In genomic region chr12:63150255-63151060, GRCh38 we compare ENCODE assay signal across 9 cellular contexts. TPM values are rescaled to one million over a fixed set of nuclear protein-coding genes. Genes with fewer than 3 reads are reported as not detected.
DNase-seq lines count a peak whose midpoint lies in the region; ATAC-seq and TF ChIP-seq lines count a peak whose summit lies in the region.
"Had no signal": no experiment of that assay in that cellular context is flagged by ENCODE, and none has a peak within 500 bp of the region (broad histone marks: within the 10 kb centered on the region; RNA-seq: fewer than 3 reads in every experiment).

No MANE protein-coding gene starts in this region.

- TF ChIP-seq CTCF in endodermal cell (conservative IDR thresholded peaks at IDR 0.05) (no peak), mucosa of descending colon (IDR thresholded peaks at IDR 0.05) (no peak), vagina (IDR thresholded peaks at IDR 0.05) (no peak)

- H3K36me3 ChIP-seq in endodermal cell (ENCODE audit: control insufficient read depth, insufficient read depth, low read length) = no peaks in the 10 kb centered on the region
- H3K36me3 ChIP-seq in mucosa of descending colon (ENCODE audit: low read depth) = no peaks in the 10 kb centered on the region
- no peaks in the 10 kb centered on the region for H3K36me3 ChIP-seq in vagina

- 2% methylated on average over 51 to 81 of the region's 81 CpGs for WGBS in endodermal cell (ENCODE audit: insufficient coverage in 1 of 2, insufficient read length in 1 of 2), 2 experiments

- H3K9ac ChIP-seq in endodermal cell (ENCODE audit: extremely low read depth, low read length, poor library complexity, severe bottlenecking) = no peak overlapping the region

- H3K27me3 ChIP-seq in endodermal cell (ENCODE audit: control insufficient read depth, insufficient read depth, low read length, poor library complexity, severe bottlenecking) = peaks cover 66% of the 10 kb centered on the region
- H3K27me3 ChIP-seq in vagina = no peaks in the 10 kb centered on the region

- ATAC-seq in mucosa of descending colon (no peak), GM21717 (IDR thresholded peaks at IDR 0.05; ENCODE audit: unreplicated experiment) (no peak)

- no peak overlapping the region for H3K27ac Mint-ChIP-seq in endodermal cell

- H3K4me3 ChIP-seq in endodermal cell (ENCODE audit: low read length) = peak overlapping the region; percentile 82
- H3K4me3 ChIP-seq in mucosa of descending colon = no peak overlapping the region
- H3K4me3 ChIP-seq in vagina = peak overlapping the region; percentile 47 to 54

- peaks cover 8% of the 10 kb centered on the region for H3K4me1 Mint-ChIP-seq in endodermal cell

- peak; percentile 17 for DNase-seq in stimulated activated CD4-positive, alpha-beta T cell treated with anti-CD3 and anti-CD28 coated beads, Interleukin-15, amount 100 ng/mL, for 24 hours
- DNase-seq in stimulated activated CD4-positive, alpha-beta T cell treated with anti-CD3 and anti-CD28 coated beads, Interleukin-12 subunit alpha, Interleukin-12 subunit beta, amount 100 ng/mL, for 4 hours = no peak
- DNase-seq in endodermal cell (peak; percentile 92), mucosa of descending colon (peak in 2 of 3 donors; percentile 27 to 49), vagina (ENCODE audit: extremely low spot score in 2 of 2) (no peak), SHP77 treated with DMSO at 0.1 percent for 48 hours (lab: John Stamatoyannopoulos, UW) (no peak), HUDEP-2 (lab: John Stamatoyannopoulos, UW; ENCODE audit: unreplicated experiment in 76 of 76) (no peak)
- DNase-seq: GF-D8 had no signal

- TF ChIP-seq POLR2A in vagina (IDR thresholded peaks at IDR 0.05) = no peak

- no peaks in the 10 kb centered on the region for H3K36me3 Mint-ChIP-seq in endodermal cell (ENCODE audit: low read depth)

- peaks cover 15% of the 10 kb centered on the region for H3K9me3 ChIP-seq in endodermal cell (ENCODE audit: control insufficient read depth, low read length)
- no peaks in the 10 kb centered on the region for H3K9me3 ChIP-seq in mucosa of descending colon
- H3K9me3 ChIP-seq in vagina = no peaks in the 10 kb centered on the region

- H3K9me3 Mint-ChIP-seq in endodermal cell = peaks cover 15% of the 10 kb centered on the region

- H3K27me3 Mint-ChIP-seq in endodermal cell (ENCODE audit: insufficient read depth) = peaks cover 74% of the 10 kb centered on the region

- intact Hi-C loops in mucosa of descending colon (cut with DNase I, micrococcal nuclease) = no loop called here
- intact Hi-C loops in vagina (cut with DNase I) = no loop called here

- peak overlapping the region; percentile 53 for H3K4me3 Mint-ChIP-seq in endodermal cell

- H3K27ac ChIP-seq in endodermal cell (ENCODE audit: low read depth, low read length) (no peak overlapping the region), vagina (peak overlapping the region; percentile 69)

- H3K4me1 ChIP-seq in endodermal cell (ENCODE audit: control insufficient read depth, insufficient read depth, low read length) = no peaks in the 10 kb centered on the region
- H3K4me1 ChIP-seq in mucosa of descending colon (ENCODE audit: low read depth) = no peaks in the 10 kb centered on the region
- peaks cover 12% of the 10 kb centered on the region for H3K4me1 ChIP-seq in vagina

RNA-seq across cellular contexts. Expression of gene AVPR1A, which starts 0.5 kb away (rescaled TPM):
- not detected for total RNA-seq in endodermal cell
- polyA plus RNA-seq in endodermal cell (2013, experiment 1 of 2) = 0.04 TPM
- 0.08 TPM for polyA plus RNA-seq in endodermal cell (2013, experiment 2 of 2)
- total RNA-seq in mucosa of descending colon = 1 to 10 TPM in 1 of 3 donors, under 1 TPM in 2; 0.32 to 1.1 (median 0.63) TPM
- total RNA-seq in vagina = 9.8 TPM

Comparison
In these comparisons a context has a peak if more than half of its experiments do, and no peak if none do; other contexts are left out.
1. DNase-seq: peak in stimulated activated CD4-positive, alpha-beta T cell treated with anti-CD3 and anti-CD28 coated beads, Interleukin-15, amount 100 ng/mL, for 24 hours (single experiment), endodermal cell (single experiment) and mucosa of descending colon (2 of 3); none in stimulated activated CD4-positive, alpha-beta T cell treated with anti-CD3 and anti-CD28 coated beads, Interleukin-12 subunit alpha, Interleukin-12 subunit beta, amount 100 ng/mL, for 4 hours (single experiment), vagina (0 of 2), SHP77 treated with DMSO at 0.1 percent for 48 hours (single experiment) and HUDEP-2 (0 of 76).